9 cellular contexts compared by ENCODE assay signal in the genomic region with DNA sequence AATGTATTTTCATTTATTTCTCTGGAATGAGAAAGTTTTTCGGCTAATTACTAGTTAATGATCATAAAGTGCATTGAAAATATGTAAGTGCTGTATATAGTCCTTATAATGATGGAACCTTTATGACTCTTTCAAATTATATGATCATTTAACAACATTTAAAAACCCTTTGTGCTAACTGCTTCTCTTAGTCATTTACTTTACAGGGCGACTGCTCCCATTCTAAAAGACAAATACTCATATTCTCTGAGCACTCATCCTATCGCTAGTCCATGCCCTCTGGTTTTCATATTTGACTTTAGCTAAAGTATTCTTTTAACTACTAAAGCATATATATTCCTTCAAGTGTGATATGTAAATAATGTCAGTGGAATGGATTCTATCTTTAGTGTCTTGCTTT.
"Had no signal": no experiment of that assay in that cellular context is flagged by ENCODE, and none has a peak within 500 bp of the region (broad histone marks: within the 10 kb centered on the region; RNA-seq: fewer than 3 reads in every experiment).

No MANE protein-coding gene starts in this region.

- H3K36me3 Mint-ChIP-seq: IgD-negative memory B cell had no signal

- H3K36me3 ChIP-seq: HAP-1 had no signal

- ATAC-seq: HCT116, HepG2 had no signal

- H3K4me3 ChIP-seq: GM23248, HAP-1 had no signal

- H3K4me3 Mint-ChIP-seq: HFFc6, IgD-negative memory B cell had no signal

- H3K27ac Mint-ChIP-seq: HFFc6, IgD-negative memory B cell had no signal

- H2AFZ ChIP-seq: GM23248 had no signal

- H3K9me3 Mint-ChIP-seq: IgD-negative memory B cell had no signal

- H3K27me3 Mint-ChIP-seq: IgD-negative memory B cell had no signal

- H3K4me1 Mint-ChIP-seq: IgD-negative memory B cell had no signal

- DNase-seq: GM23248, GOT3, H7, HFFc6 had no signal

- H3K27ac ChIP-seq: GM23248, HL-60 had no signal

- H3K9me3 ChIP-seq: HAP-1 had no signal
